ENCODE assay signal across 10 cellular contexts in the genomic region with DNA sequence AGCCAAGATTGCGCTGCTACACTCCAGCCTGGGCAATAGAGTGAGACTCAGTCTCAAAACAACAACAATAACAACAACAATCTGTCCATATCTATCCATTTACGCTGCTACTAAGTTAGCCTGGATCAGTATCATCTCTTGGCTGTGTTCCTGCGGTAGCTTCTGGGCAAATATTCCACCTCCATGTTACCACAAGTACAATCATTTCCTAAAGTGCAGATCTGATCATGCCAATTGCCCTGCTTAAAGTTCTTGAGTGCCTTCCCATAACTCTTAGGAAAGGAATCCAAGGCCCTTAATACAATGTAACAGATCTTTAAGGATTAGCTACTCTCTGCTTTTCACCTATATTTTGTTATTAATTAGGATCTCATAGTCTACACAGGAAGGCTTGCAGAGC. TPM values are rescaled to one million over a fixed set of nuclear protein-coding genes. Genes with fewer than 3 reads are reported as not detected.
"Had no signal": no experiment of that assay in that cellular context is flagged by ENCODE, and none has a peak within 500 bp of the region (broad histone marks: within the 10 kb centered on the region; RNA-seq: fewer than 3 reads in every experiment).

No MANE protein-coding gene starts in this region.

- FAIRE-seq: H1, H54 had no signal

- H3K27ac ChIP-seq: GM23248 had no signal

- H3K4me3 Mint-ChIP-seq: H9, HFFc6 had no signal

- H3K27ac Mint-ChIP-seq: H9, HFFc6 had no signal

- H2AFZ ChIP-seq: GM23248 had no signal

- ATAC-seq: HCT116 had no signal

- H3K4me3 ChIP-seq: GM23248, HAP-1 had no signal

- DNase-seq: GM23248, GOT3, H7, H9, HCEC 1CT, HFFc6 had no signal

- H3K9ac ChIP-seq: GM23248 had no signal

- H3K36me3 ChIP-seq: HAP-1 had no signal

RNA-seq across cellular contexts. Expression of gene PPP2R2B, which starts 15.4 kb away (rescaled TPM):
- total RNA-seq: HFFc6 had no signal
